In genomic region chrX:130916636-130917422, GRCh38 we compare ENCODE assay signal across 7 cellular contexts. TPM values are rescaled to one million over a fixed set of nuclear protein-coding genes. Genes with fewer than 3 reads are reported as not detected.
A peak's percentile ranks its signal among the peaks of the same experiment; 100 is the strongest.
DNase-seq lines count a peak whose midpoint lies in the region; ATAC-seq and TF ChIP-seq lines count a peak whose summit lies in the region.

No MANE protein-coding gene starts in this region.

- no peaks in the 10 kb centered on the region for H3K4me1 ChIP-seq in HCT116 (ENCODE audit: control insufficient read depth in 1 of 2, insufficient read depth in 2 of 2, low read length in 2 of 2)

- H3K79me2 ChIP-seq in HCT116 (ENCODE audit: insufficient read depth, low read length), result no peaks in the 10 kb centered on the region

- RAD21 ChIA-PET in HCT116 (lab: Charles Lee; ENCODE audit: low non-redundant PET in 1 of 2, low total read pairs in 2 of 2, uncharacterized antibody in 2 of 2, unreplicated experiment in 2 of 2), result interaction anchor here (0.7 to 1.2 kb wide), 5 partner anchors 148 to 523 kb away, joined by 3 to 6 read pairs (median 3); no protein-coding TSS in a partner anchor

- no peak overlapping the region for H3K9ac ChIP-seq in HCT116 (ENCODE audit: low read length)

- no peaks in the 10 kb centered on the region for H3K9me2 ChIP-seq in HCT116 (ENCODE audit: insufficient read depth)

- H3K4me3 ChIP-seq in HCT116 (replicated peaks in 1 of 2; ENCODE audit: low read depth in 1 of 2, low read length in 2 of 2) (no peak overlapping the region), fibroblast of pulmonary artery (replicated peaks; ENCODE audit: low read depth, low read length) (no peak overlapping the region)

- intact Hi-C loops in HCT116 (cut with micrococcal nuclease), result loop anchor here (1.0 to 10.0 kb wide), 5 partner anchors 342 to 1312 kb away; no protein-coding TSS in a partner anchor

- H3K4me3 Mint-ChIP-seq in activated CD8-positive, alpha-beta T cell treated with anti-CD3 and anti-CD28 coated beads, Interleukin-2, amount 10 ng/mL, durations not matched to agents 7 days and 5 days, result no peak overlapping the region
- H3K4me3 Mint-ChIP-seq in osteocyte (ENCODE audit: unreplicated experiment), result no peak overlapping the region

- no peak for TF ChIP-seq POLR2A in HCT116 (IDR thresholded peaks at IDR 0.05; ENCODE audit: borderline replicate concordance, extremely low read depth, insufficient read depth, insufficient read length)

- no peaks in the 10 kb centered on the region for H3K27me3 Mint-ChIP-seq in activated CD8-positive, alpha-beta T cell treated with anti-CD3 and anti-CD28 coated beads, Interleukin-2, amount 10 ng/mL, durations not matched to agents 7 days and 5 days (ENCODE audit: low read depth)
- peaks cover 26% of the 10 kb centered on the region for H3K27me3 Mint-ChIP-seq in osteocyte (ENCODE audit: unreplicated experiment)

- H3K27me3 ChIP-seq in HCT116 (ENCODE audit: insufficient read depth, low read length), result no peaks in the 10 kb centered on the region

- no peaks in the 10 kb centered on the region for H3K36me3 Mint-ChIP-seq in activated CD8-positive, alpha-beta T cell treated with anti-CD3 and anti-CD28 coated beads, Interleukin-2, amount 10 ng/mL, durations not matched to agents 7 days and 5 days (ENCODE audit: low read depth)
- H3K36me3 Mint-ChIP-seq in osteocyte (ENCODE audit: unreplicated experiment), result no peaks in the 10 kb centered on the region

- TF ChIP-seq RAD21 in HCT116 (IDR thresholded peaks at IDR 0.05; ENCODE audit: low read depth), result peak; percentile 86

- H3K4me2 ChIP-seq in HCT116 (ENCODE audit: low read length), result no peak overlapping the region

- TF ChIP-seq CTCF in HCT116 (IDR thresholded peaks at IDR 0.05 in 2 of 3, conservative IDR thresholded peaks at IDR 0.05 in 1 of 3; ENCODE audit: borderline replicate concordance in 1 of 3, insufficient read depth in 1 of 3, low read depth in 2 of 3, low read length in 2 of 3) (peak; percentile 58 to 70 (median 63); a peak in 5 of 6 replicates), fibroblast of pulmonary artery (IDR thresholded peaks at IDR 0.05; ENCODE audit: low read length, missing control alignments) (peak; percentile 62), osteocyte (IDR thresholded peaks at IDR 0.05) (peak; percentile 94)

- H2AFZ ChIP-seq in HCT116 (ENCODE audit: low read depth, low read length, poor library complexity, severe bottlenecking), result no peak overlapping the region

- ATAC-seq in HCT116, result peak; percentile 76
- peak; percentile 39 for ATAC-seq in activated CD8-positive, alpha-beta T cell treated with anti-CD3 and anti-CD28 coated beads, Interleukin-2, amount 10 ng/mL, durations not matched to agents 7 days and 5 days

- CTCF ChIA-PET in HCT116 (lab: Charles Lee), result interaction anchor here (0.6 to 3.4 kb wide), 9 partner anchors 8 to 759 kb away, joined by 3 to 38 read pairs (median 4); partner anchors contain the start of gene ENOX2
- CTCF ChIA-PET in activated CD8-positive, alpha-beta T cell treated with anti-CD3 and anti-CD28 coated beads, Interleukin-2, amount 10 ng/mL, durations not matched to agents 7 days and 5 days (lab: Charles Lee), result interaction anchor here (0.7 to 1.9 kb wide), 14 partner anchors 9 to 586 kb away, joined by 3 to 14 read pairs (median 4); partner anchors contain the start of gene ENOX2

- H3K9me3 ChIP-seq in HCT116 (ENCODE audit: control insufficient read depth in 1 of 2, insufficient read depth in 1 of 2, low read depth in 1 of 2, low read length in 2 of 2), result no peaks in the 10 kb centered on the region

- no TSS peak for BruUV-seq in HCT116 (replicated peaks; lab: Mats Ljungman, UMichigan)

- H4K20me1 ChIP-seq in HCT116 (ENCODE audit: insufficient read depth), result no peaks in the 10 kb centered on the region

- POLR2A ChIA-PET in HCT116 (lab: Charles Lee), result no interaction called here
- POLR2A ChIA-PET in activated CD8-positive, alpha-beta T cell treated with anti-CD3 and anti-CD28 coated beads, Interleukin-2, amount 10 ng/mL, durations not matched to agents 7 days and 5 days (lab: Charles Lee), result no interaction called here

- no peaks in the 10 kb centered on the region for H3K9me3 Mint-ChIP-seq in activated CD8-positive, alpha-beta T cell treated with anti-CD3 and anti-CD28 coated beads, Interleukin-2, amount 10 ng/mL, durations not matched to agents 7 days and 5 days (ENCODE audit: insufficient read depth)
- no peaks in the 10 kb centered on the region for H3K9me3 Mint-ChIP-seq in osteocyte (ENCODE audit: unreplicated experiment)

- H3K4me1 Mint-ChIP-seq in activated CD8-positive, alpha-beta T cell treated with anti-CD3 and anti-CD28 coated beads, Interleukin-2, amount 10 ng/mL, durations not matched to agents 7 days and 5 days (ENCODE audit: low read depth), result no peaks in the 10 kb centered on the region
- H3K4me1 Mint-ChIP-seq in osteocyte (ENCODE audit: unreplicated experiment), result no peaks in the 10 kb centered on the region

- H3K36me3 ChIP-seq in HCT116 (ENCODE audit: control insufficient read depth in 1 of 2, insufficient read depth in 2 of 2, low read length in 2 of 2), result no peaks in the 10 kb centered on the region

- H3K27ac ChIP-seq in HCT116 (ENCODE audit: low read depth, low read length), result no peak overlapping the region

- no peak overlapping the region for H3K27ac Mint-ChIP-seq in activated CD8-positive, alpha-beta T cell treated with anti-CD3 and anti-CD28 coated beads, Interleukin-2, amount 10 ng/mL, durations not matched to agents 7 days and 5 days
- H3K27ac Mint-ChIP-seq in osteocyte (ENCODE audit: unreplicated experiment), result no peak overlapping the region

- peak; percentile 42 for DNase-seq in GDM1 (lab: John Stamatoyannopoulos, UW)
- peak; percentile 47 for DNase-seq in HCT116 (ENCODE audit: low read depth, low spot score)
- DNase-seq in NCI-H524 treated with DMSO at 0.1 percent for 48 hours (lab: John Stamatoyannopoulos, UW), result peak; percentile 25
- DNase-seq in activated CD8-positive, alpha-beta T cell treated with anti-CD3 and anti-CD28 coated beads, Interleukin-2, amount 10 ng/mL, durations not matched to agents 7 days and 5 days, result peak; percentile 41
- peak; percentile 65 for DNase-seq in fibroblast of pulmonary artery (ENCODE audit: low read depth)
- no peak for DNase-seq in osteocyte (ENCODE audit: extremely low spot score, unreplicated experiment)
- no peak for DNase-seq in GOT3 (lab: John Stamatoyannopoulos, UW)

TF ChIP-seq in HCT116, 20 proteins besides CTCF, POLR2A, EP300 and RAD21:
- TF ChIP-seq REST (IDR thresholded peaks at IDR 0.05; ENCODE audit: low read depth) (no peak), SIN3A (IDR thresholded peaks at IDR 0.05; ENCODE audit: low read depth) (no peak), CBX3 (IDR thresholded peaks at IDR 0.05; ENCODE audit: low read depth) (no peak), ZNF274 (IDR thresholded peaks at IDR 0.05; ENCODE audit: low read depth, low read length) (no peak), POLR2AphosphoS5 (IDR thresholded peaks at IDR 0.05; ENCODE audit: low read depth, low read length) (no peak), EZH2 (IDR thresholded peaks at IDR 0.05) (no peak), EZH2phosphoT487 (IDR thresholded peaks at IDR 0.05; ENCODE audit: borderline replicate concordance) (no peak)

RNA-seq across cellular contexts. Expression of gene ENOX2, which starts 13.8 kb away (rescaled TPM):
- total RNA-seq in HCT116 (2021; ENCODE audit: unreplicated experiment), result 12.9 TPM
- polyA plus RNA-seq in HCT116 (2012), result 6.4 and 7.5 TPM in 2 replicates
- 10 to 100 TPM; 10.9 to 14.2 TPM for total RNA-seq in activated CD8-positive, alpha-beta T cell treated with anti-CD3 and anti-CD28 coated beads, Interleukin-2, amount 10 ng/mL, durations not matched to agents 7 days and 5 days
- total RNA-seq in osteocyte, result 13.6 and 13.9 TPM in 2 replicates

Comparison
In these comparisons a context has a peak if more than half of its experiments do, and no peak if none do; other contexts are left out.
1. DNase-seq: peak in GDM1 (single experiment), HCT116 (single experiment), NCI-H524 treated with DMSO at 0.1 percent for 48 hours (single experiment), activated CD8-positive, alpha-beta T cell treated with anti-CD3 and anti-CD28 coated beads, Interleukin-2, amount 10 ng/mL, durations not matched to agents 7 days and 5 days (single experiment) and fibroblast of pulmonary artery (single experiment); none in osteocyte (single experiment) and GOT3 (single experiment).
2. Peak in every context shown above with its lines, with median percentiles within 50 percentile points of each other: CTCF ChIP-seq.